ENCODE assay signal across 1 cellular context in genomic region chr10:58435297-58435696, GRCh38.
A peak's percentile ranks its signal among the peaks of the same experiment; 100 is the strongest.
TF ChIP-seq lines count a peak whose summit lies in the region.

No MANE protein-coding gene starts in this region.

TF ChIP-seq in SK-N-SH, 30 proteins besides CTCF, POLR2A, EP300 and RAD21 (continued from another document):
- TF ChIP-seq ZBTB33 (IDR thresholded peaks at IDR 0.05; ENCODE audit: borderline replicate concordance, low read depth) (no peak), EZH2phosphoT487 (IDR thresholded peaks at IDR 0.05; ENCODE audit: borderline replicate concordance, low read depth) (no peak), TEAD4 (IDR thresholded peaks at IDR 0.05; ENCODE audit: borderline replicate concordance, insufficient read depth) (0 out of 2 replicates have a peak, but pooled peaks have one; percentile 30), PBX3 (IDR thresholded peaks at IDR 0.05) (peak; percentile 91)
